ENCODE assay signal across 9 cellular contexts in genomic region chr12:123126294-123127144, GRCh38. TPM values are rescaled to one million over a fixed set of nuclear protein-coding genes. Genes with fewer than 3 reads are reported as not detected.
A peak's percentile ranks its signal among the peaks of the same experiment; 100 is the strongest.
DNase-seq lines count a peak whose midpoint lies in the region; ATAC-seq and TF ChIP-seq lines count a peak whose summit lies in the region.
"Had no signal": no experiment of that assay in that cellular context is flagged by ENCODE, and none has a peak within 500 bp of the region (broad histone marks: within the 10 kb centered on the region; RNA-seq: fewer than 3 reads in every experiment).

No MANE protein-coding gene starts in this region.

- H3K18ac ChIP-seq in mesendoderm (ENCODE audit: low read length): peak overlapping the region; percentile 11

- no peaks in the 10 kb centered on the region for H3K4me1 ChIP-seq in mesendoderm (ENCODE audit: control insufficient read depth, low read depth, low read length)
- H3K4me1 ChIP-seq: SJSA1 had no signal

- no CpG with 5 or more reads among the region's 5 CpGs for WGBS in mesendoderm (ENCODE audit: extremely low coverage, insufficient coverage, low lambda C conversion rate)

- H3K27me3 ChIP-seq in mesendoderm (ENCODE audit: insufficient read depth, low read length, poor library complexity): no peaks in the 10 kb centered on the region
- H3K27me3 ChIP-seq: SJSA1 had no signal

- H2BK15ac ChIP-seq in mesendoderm (replicated peaks; ENCODE audit: low read depth): no peak overlapping the region

- H3K79me1 ChIP-seq in mesendoderm (ENCODE audit: low read length): no peaks in the 10 kb centered on the region

- H2AK5ac ChIP-seq in mesendoderm (ENCODE audit: low read length): no peak overlapping the region

- H3K23ac ChIP-seq in mesendoderm (ENCODE audit: low read length): no peak overlapping the region

- H3K9ac ChIP-seq in mesendoderm (ENCODE audit: low read length): no peak overlapping the region

- TF ChIP-seq CTCF in cardiac fibroblast (IDR thresholded peaks at IDR 0.05; ENCODE audit: low read depth, low read length) (peak; percentile 41), GM13976 (IDR thresholded peaks at IDR 0.05; ENCODE audit: borderline replicate concordance, control extremely low read depth, extremely low read depth, insufficient read depth, missing control alignments) (no peak)

- H3K79me2 ChIP-seq in mesendoderm (ENCODE audit: control insufficient read depth, insufficient read depth, low read length): no peaks in the 10 kb centered on the region

- no peak overlapping the region for H3K4me3 ChIP-seq in cardiac fibroblast (replicated peaks in 1 of 2; ENCODE audit: low read depth in 2 of 2, low read length in 2 of 2)
- H3K4me3 ChIP-seq in mesendoderm (ENCODE audit: low read length): no peak overlapping the region
- H3K4me3 ChIP-seq: SJSA1 had no signal

- H3K27ac ChIP-seq in mesendoderm (ENCODE audit: low read depth, low read length): peak overlapping the region; percentile 10
- H3K27ac ChIP-seq: SJSA1 had no signal

- no peak overlapping the region for H3K56ac ChIP-seq in mesendoderm (ENCODE audit: low read length)

- H3K4ac ChIP-seq in mesendoderm (ENCODE audit: low read depth, low read length): no peak overlapping the region

- H2BK120ac ChIP-seq in mesendoderm (ENCODE audit: low read depth, low read length): no peak overlapping the region

- no peak overlapping the region for H4K5ac ChIP-seq in mesendoderm (ENCODE audit: low read length)

- DNase-seq in ACHN (peak; percentile 99), KBM-7 (peak; percentile 21), cardiac fibroblast (ENCODE audit: low read depth in 2 of 2) (peak; percentile 96 to 99), mesendoderm (peak; percentile 92), GM13976 (ENCODE audit: low spot score) (no peak), NCI-H146 (lab: John Stamatoyannopoulos, UW) (no peak)
- DNase-seq in activated CD4-positive, alpha-beta T cell treated with anti-CD3 and anti-CD28 coated beads, Interleukin-2, amount 50 U/mL, for 48 hours: no peak

- no peak overlapping the region for H2BK5ac ChIP-seq in mesendoderm (ENCODE audit: low read length)

- no peak for ATAC-seq in HG03095 (IDR thresholded peaks at IDR 0.05; ENCODE audit: unreplicated experiment)

- no peak overlapping the region for H3K4me2 ChIP-seq in mesendoderm (ENCODE audit: low read length)

- no peaks in the 10 kb centered on the region for H3K36me3 ChIP-seq in mesendoderm (ENCODE audit: control insufficient read depth, insufficient read depth, low read length)
- H3K36me3 ChIP-seq: SJSA1 had no signal

- in situ Hi-C loops in ACHN (cut with HindIII; ENCODE audit: low pct_ligation_motif_present, low pct_unique_long_range_greater_than_20kb, low sequenced_read_pairs) (no loop called here), KBM-7 (cut with MboI; ENCODE audit: low pct_unique_long_range_greater_than_20kb, low sequenced_read_pairs) (no loop called here), GM13976 (cut with MboI; ENCODE audit: low sequenced_read_pairs, unreplicated experiment) (no loop called here)

- H4K8ac ChIP-seq in mesendoderm (ENCODE audit: low read depth, low read length): no peak overlapping the region

RNA-seq across cellular contexts. Expression of gene PITPNM2, which starts 24.4 kb away (rescaled TPM):
- 7.1 TPM for polyA plus RNA-seq in mesendoderm (2013, experiment 1 of 2)
- 7.1 TPM for polyA plus RNA-seq in mesendoderm (2013, experiment 2 of 2)

Comparison
In these comparisons a context has a peak if more than half of its experiments do, and no peak if none do; other contexts are left out.
1. DNase-seq: peak in ACHN (single experiment), KBM-7 (single experiment), cardiac fibroblast (2 of 2) and mesendoderm (single experiment); none in GM13976 (single experiment), activated CD4-positive, alpha-beta T cell treated with anti-CD3 and anti-CD28 coated beads, Interleukin-2, amount 50 U/mL, for 48 hours (0 of 2) and NCI-H146 (single experiment).